In the genomic region with DNA sequence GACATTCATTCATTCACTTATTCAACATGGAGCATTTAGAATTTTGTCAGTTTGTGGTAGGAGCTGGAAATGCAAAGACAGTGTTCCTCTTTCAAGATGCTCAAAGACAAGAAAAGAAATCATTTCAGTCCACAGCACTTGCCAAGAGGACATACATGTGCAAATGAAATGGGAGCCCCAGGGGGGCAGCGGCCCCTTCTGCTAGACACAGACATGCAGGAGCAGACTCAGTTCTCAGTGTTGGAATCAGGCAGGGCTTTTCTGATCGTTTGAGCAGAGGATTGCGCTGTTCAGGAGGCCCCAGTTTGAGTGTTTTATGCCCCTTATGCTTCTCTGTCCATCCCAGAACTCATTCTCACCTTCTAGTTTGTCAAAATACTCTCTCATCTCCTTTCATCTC, we compare ENCODE assay signal across 1 cellular context.
TF ChIP-seq lines count a peak whose summit lies in the region.

No MANE protein-coding gene starts in this region.

TF ChIP-seq in A549, 52 proteins besides CTCF, POLR2A, EP300 and RAD21 (continued from another document):
- TF ChIP-seq, protein P1, sequence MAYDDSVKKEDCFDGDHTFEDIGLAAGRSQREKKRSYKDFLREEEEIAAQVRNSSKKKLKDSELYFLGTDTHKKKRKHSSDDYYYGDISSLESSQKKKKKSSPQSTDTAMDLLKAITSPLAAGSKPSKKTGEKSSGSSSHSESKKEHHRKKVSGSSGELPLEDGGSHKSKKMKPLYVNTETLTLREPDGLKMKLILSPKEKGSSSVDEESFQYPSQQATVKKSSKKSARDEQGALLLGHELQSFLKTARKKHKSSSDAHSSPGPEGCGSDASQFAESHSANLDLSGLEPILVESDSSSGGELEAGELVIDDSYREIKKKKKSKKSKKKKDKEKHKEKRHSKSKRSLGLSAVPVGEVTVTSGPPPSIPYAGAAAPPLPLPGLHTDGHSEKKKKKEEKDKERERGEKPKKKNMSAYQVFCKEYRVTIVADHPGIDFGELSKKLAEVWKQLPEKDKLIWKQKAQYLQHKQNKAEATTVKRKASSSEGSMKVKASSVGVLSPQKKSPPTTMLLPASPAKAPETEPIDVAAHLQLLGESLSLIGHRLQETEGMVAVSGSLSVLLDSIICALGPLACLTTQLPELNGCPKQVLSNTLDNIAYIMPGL (CRISPR knock-in tag; IDR thresholded peaks at IDR 0.05; ENCODE audit: borderline replicate concordance), result no peak
